ENCODE assay signal across 8 cellular contexts in genomic region chr11:268716-269145, GRCh38. TPM values are rescaled to one million over a fixed set of nuclear protein-coding genes. Genes with fewer than 3 reads are reported as not detected.
DNase-seq lines count a peak whose midpoint lies in the region; ATAC-seq, FAIRE-seq and TF ChIP-seq lines count a peak whose summit lies in the region.
"Not testable (repeated sequence)": the region's sequence is repeated elsewhere in the genome, so short reads cannot be mapped to it uniquely, and the experiment has no call there.

No MANE protein-coding gene starts in this region.

- H3K36me3 Mint-ChIP-seq in activated naive CD4-positive, alpha-beta T cell treated with anti-CD3 and anti-CD28 coated beads, Interleukin-2, amount 10 ng/mL, durations not matched to agents 7 days and 5 days = peaks cover 15% of the 10 kb centered on the region

- TF ChIP-seq CTCF in 22Rv1 (IDR thresholded peaks at IDR 0.05) = peak; percentile 64
- TF ChIP-seq CTCF in HL-60 (IDR thresholded peaks at IDR 0.05; ENCODE audit: insufficient read depth, low read length) = peak; percentile 5
- TF ChIP-seq CTCF in heart right ventricle (IDR thresholded peaks at IDR 0.05) = peak in 1 of 9 donors; percentile 15
- TF ChIP-seq CTCF in pancreas (IDR thresholded peaks at IDR 0.05) = not testable (repeated sequence)

- H3K27me3 ChIP-seq in HL-60 (ENCODE audit: insufficient read depth, poor library complexity, severe bottlenecking); pancreas: not testable (repeated sequence)
- H3K27me3 ChIP-seq in heart right ventricle = peaks cover 0 to 32% (median 15%) of the 10 kb centered on the region in 7 donors

- not testable (repeated sequence) for H3K9me3 Mint-ChIP-seq in activated naive CD4-positive, alpha-beta T cell treated with anti-CD3 and anti-CD28 coated beads, Interleukin-2, amount 10 ng/mL, durations not matched to agents 7 days and 5 days

- intact Hi-C loops in heart right ventricle (cut with DNase I); pancreas (cut with DNase I): not testable (repeated sequence)

- H3K27ac ChIP-seq in 22Rv1 (peak overlapping the region; percentile 73), HL-60 (replicated peaks) (peak overlapping the region; percentile 99), heart right ventricle (peak overlapping the region in 9 of 10 donors; percentile 9 to 97 (median 58)), pancreas (peak overlapping the region in 3 of 4 donors; percentile 16 to 56 (median 43))

- not testable (repeated sequence) for H3K36me3 ChIP-seq in heart right ventricle, pancreas

- H3K4me3 Mint-ChIP-seq in activated naive CD4-positive, alpha-beta T cell treated with anti-CD3 and anti-CD28 coated beads, Interleukin-2, amount 10 ng/mL, durations not matched to agents 7 days and 5 days = peak overlapping the region; percentile 79

- peak overlapping the region; percentile 99 for H3K27ac Mint-ChIP-seq in activated naive CD4-positive, alpha-beta T cell treated with anti-CD3 and anti-CD28 coated beads, Interleukin-2, amount 10 ng/mL, durations not matched to agents 7 days and 5 days

- WGBS in heart right ventricle, 2 donors = 61 to 63% methylated on average over 16 of the region's 16 CpGs
- WGBS in pancreas, 2 donors = 52 to 57% methylated on average over 15 to 16 of the region's 16 CpGs

- TF ChIP-seq POLR2A in H54 (IDR thresholded peaks at IDR 0.05; ENCODE audit: low read depth, low read length) = not testable (repeated sequence)

- peak; percentile 78 for DNase-seq in H54 (ENCODE audit: insufficient read length, low spot score)
- DNase-seq in HL-60 (ENCODE audit: low read depth in 1 of 2, low spot score in 1 of 2) = peak; percentile 78 to 82
- peak; percentile 81 for DNase-seq in RPMI8226
- peak; percentile 86 for DNase-seq in activated naive CD4-positive, alpha-beta T cell treated with anti-CD3 and anti-CD28 coated beads, Interleukin-2, amount 10 ng/mL, durations not matched to agents 7 days and 5 days
- DNase-seq in heart right ventricle = peak in 1 of 2 donors; percentile 46
- peak in 1 of 6 donors; percentile 54 for DNase-seq in pancreas

- peak; percentile 36 for FAIRE-seq in H54 (lab: Jason Lieb, UNC)
- FAIRE-seq in pancreas (lab: Jason Lieb, UNC) = not testable (repeated sequence)

- peaks cover 24% of the 10 kb centered on the region for H3K27me3 Mint-ChIP-seq in activated naive CD4-positive, alpha-beta T cell treated with anti-CD3 and anti-CD28 coated beads, Interleukin-2, amount 10 ng/mL, durations not matched to agents 7 days and 5 days

- ATAC-seq in GM18499 (IDR thresholded peaks at IDR 0.05; ENCODE audit: insufficient read depth, unreplicated experiment) = peak; percentile 18
- ATAC-seq in heart right ventricle = peak; percentile 59 to 85 (median 80)
- ATAC-seq in pancreas = peak in 3 of 4 donors; percentile 63 to 85 (median 82)

- H3K4me3 ChIP-seq in HL-60 (replicated peaks; ENCODE audit: insufficient read depth, low read length) = peak overlapping the region; percentile 23
- peak overlapping the region in 6 of 10 donors; percentile 11 to 55 (median 34) for H3K4me3 ChIP-seq in heart right ventricle
- peak overlapping the region in 1 of 4 donors; percentile 7 for H3K4me3 ChIP-seq in pancreas

- H3K4me1 Mint-ChIP-seq in activated naive CD4-positive, alpha-beta T cell treated with anti-CD3 and anti-CD28 coated beads, Interleukin-2, amount 10 ng/mL, durations not matched to agents 7 days and 5 days = peaks cover 43% of the 10 kb centered on the region

- CTCF ChIA-PET in activated naive CD4-positive, alpha-beta T cell treated with anti-CD3 and anti-CD28 coated beads, Interleukin-2, amount 10 ng/mL, durations not matched to agents 7 days and 5 days (lab: Charles Lee) = interaction anchor here (0.6 to 4.3 kb wide), 4 partner anchors 8 to 19 kb away, joined by 4 to 32 read pairs (median 10); no protein-coding TSS in a partner anchor

- peaks cover 0 to 11% (median 5%) of the 10 kb centered on the region in 11 donors for H3K9me3 ChIP-seq in heart right ventricle
- not testable (repeated sequence) for H3K9me3 ChIP-seq in pancreas

- peaks cover 0 to 35% (median 0%) of the 10 kb centered on the region in 9 donors for H3K4me1 ChIP-seq in heart right ventricle
- H3K4me1 ChIP-seq in pancreas = not testable (repeated sequence)

RNA-seq across cellular contexts. Expression of gene NLRP6, which starts 9.5 kb away (rescaled TPM):
- under 1 TPM in 4 of 10 donors, not detected in 6; 0.09 to 0.25 (median 0.12) TPM for total RNA-seq in heart right ventricle
- under 1 TPM; 0.07 to 0.09 TPM for polyA plus RNA-seq in heart right ventricle
- under 1 TPM in 4 of 6 donors, not detected in 2; 0.19 to 0.23 (median 0.20) TPM for total RNA-seq in pancreas
- under 1 TPM; 0.05 to 0.08 TPM for polyA plus RNA-seq in pancreas

RNA-seq across cellular contexts. Expression of gene PGGHG, which starts 20.2 kb away (rescaled TPM):
- 10 to 100 TPM in 1 of 10 donors, 1 to 10 TPM in 9; 3.3 to 10.8 (median 5.9) TPM for total RNA-seq in heart right ventricle
- 10 to 100 TPM; 15.9 to 45.3 TPM for polyA plus RNA-seq in heart right ventricle
- 100 to 1,000 TPM in 4 of 6 donors, 10 to 100 TPM in 1, 1 to 10 TPM in 1; 8.9 to 534 (median 198) TPM for total RNA-seq in pancreas
- polyA plus RNA-seq in pancreas = 1,000 to 10,000 TPM; 1,516 to 4,700 TPM

RNA-seq across cellular contexts. Expression of gene IFITM5, which starts 30.6 kb away (rescaled TPM):
- total RNA-seq in heart right ventricle = not detected
- polyA plus RNA-seq in heart right ventricle = not detected
- not detected for total RNA-seq in pancreas
- 1 to 10 TPM in 1 of 2 donors, under 1 TPM in 1; 0.56 to 1.2 TPM for polyA plus RNA-seq in pancreas

RNA-seq across cellular contexts. Expression of gene PSMD13, which starts 32.0 kb away (rescaled TPM):
- 100 to 1,000 TPM in 3 of 10 donors, 10 to 100 TPM in 7; 78.7 to 110 (median 90.4) TPM for total RNA-seq in heart right ventricle
- 100 to 1,000 TPM; 129 to 163 TPM for polyA plus RNA-seq in heart right ventricle
- total RNA-seq in pancreas = 10 to 100 TPM; 35.5 to 48.3 (median 41.9) TPM
- 100 to 1,000 TPM in 1 of 2 donors, 10 to 100 TPM in 1; 97.5 to 118 TPM for polyA plus RNA-seq in pancreas

RNA-seq across cellular contexts. Expression of gene SIRT3, which starts 32.6 kb away (rescaled TPM):
- total RNA-seq in heart right ventricle (10 to 100 TPM; 33.1 to 50.2 (median 35.5) TPM), pancreas (10 to 100 TPM in 4 of 6 donors, 1 to 10 TPM in 2; 7.7 to 13.2 (median 10.9) TPM)
- polyA plus RNA-seq in heart right ventricle (10 to 100 TPM; 18.5 to 23.3 TPM), pancreas (10 to 100 TPM; 21.4 to 25.1 TPM)

Comparison
In these comparisons a context has a peak if more than half of its experiments do, and no peak if none do; other contexts are left out.
1. H3K27ac ChIP-seq: peak in every context shown above with its lines; median percentile 99 in HL-60; 73 in 22Rv1; 58 in heart right ventricle; 43 in pancreas.
2. ATAC-seq: peak in every context shown above with its lines; median percentile 82 in pancreas; 80 in heart right ventricle; 18 in GM18499.